Comparison of ENCODE assay signal across 8 cellular contexts in genomic region chr11:9565822-9566560, GRCh38. TPM values are rescaled to one million over a fixed set of nuclear protein-coding genes. Genes with fewer than 3 reads are reported as not detected.
DNase-seq lines count a peak whose midpoint lies in the region; ATAC-seq and TF ChIP-seq lines count a peak whose summit lies in the region.

No MANE protein-coding gene starts in this region.

- H3K9me3 Mint-ChIP-seq in CD4-positive, CD25-positive, alpha-beta regulatory T cell: peaks cover 0 to 7% (median 4%) of the 10 kb centered on the region in 7 donors
- peaks cover 12% of the 10 kb centered on the region for H3K9me3 Mint-ChIP-seq in activated T-cell treated with anti-CD3 and anti-CD28 coated beads, Interleukin-2, amount 50 U/mL, for 4 hours
- H3K9me3 Mint-ChIP-seq in osteocyte (ENCODE audit: unreplicated experiment): peaks cover 12% of the 10 kb centered on the region

- H3K27ac ChIP-seq in CD4-positive, CD25-positive, alpha-beta regulatory T cell (ENCODE audit: insufficient read depth, low read length, poor library complexity, severe bottlenecking): peak overlapping the region; percentile 58

- no peak for TF ChIP-seq CTCF in fibroblast of pulmonary artery (IDR thresholded peaks at IDR 0.05; ENCODE audit: low read length, missing control alignments)
- TF ChIP-seq CTCF in osteocyte (IDR thresholded peaks at IDR 0.05): no peak

- H3K27ac Mint-ChIP-seq in CD4-positive, CD25-positive, alpha-beta regulatory T cell: peak overlapping the region; percentile 84 to 92 (median 85)
- H3K27ac Mint-ChIP-seq in osteocyte (ENCODE audit: unreplicated experiment): peak overlapping the region; percentile 100

- H3K27me3 ChIP-seq in CD4-positive, CD25-positive, alpha-beta regulatory T cell (ENCODE audit: control insufficient read depth, insufficient read depth, low read length): no peaks in the 10 kb centered on the region

- H3K4me3 Mint-ChIP-seq in CD4-positive, CD25-positive, alpha-beta regulatory T cell: peak overlapping the region in 3 of 4 donors; percentile 6 to 50 (median 17)
- H3K4me3 Mint-ChIP-seq in activated T-cell treated with anti-CD3 and anti-CD28 coated beads, Interleukin-2, amount 50 U/mL, for 4 hours: peak overlapping the region; percentile 52
- H3K4me3 Mint-ChIP-seq in osteocyte (ENCODE audit: unreplicated experiment): peak overlapping the region; percentile 29

- H3K4me1 ChIP-seq in CD4-positive, CD25-positive, alpha-beta regulatory T cell (ENCODE audit: control insufficient read depth, insufficient read depth, low read length, poor library complexity, severe bottlenecking): peaks cover 11% of the 10 kb centered on the region

- ATAC-seq in CD4-positive, CD25-positive, alpha-beta regulatory T cell (ENCODE audit: low read depth in 2 of 2): peak; percentile 95
- ATAC-seq in GM19395 (IDR thresholded peaks at IDR 0.05; ENCODE audit: unreplicated experiment): peak; percentile 93
- peak; percentile 95 for ATAC-seq in HG03378 (IDR thresholded peaks at IDR 0.05; ENCODE audit: unreplicated experiment)
- peak; percentile 99 for ATAC-seq in activated T-cell treated with anti-CD3 and anti-CD28 coated beads, Interleukin-2, amount 50 U/mL, for 4 hours

- H3K36me3 Mint-ChIP-seq in CD4-positive, CD25-positive, alpha-beta regulatory T cell: no peaks in the 10 kb centered on the region
- H3K36me3 Mint-ChIP-seq in activated T-cell treated with anti-CD3 and anti-CD28 coated beads, Interleukin-2, amount 50 U/mL, for 4 hours (ENCODE audit: insufficient read depth): peaks cover 2% of the 10 kb centered on the region
- H3K36me3 Mint-ChIP-seq in osteocyte (ENCODE audit: unreplicated experiment): peaks cover 4% of the 10 kb centered on the region

- DNase-seq in CD4-positive, CD25-positive, alpha-beta regulatory T cell: peak; percentile 19 to 80 (median 33)
- DNase-seq in NOMO-1 (lab: John Stamatoyannopoulos, UW; ENCODE audit: unreplicated experiment in 2 of 2) (peak; percentile 55 to 91), fibroblast of pulmonary artery (ENCODE audit: low read depth) (peak; percentile 100), osteocyte (ENCODE audit: extremely low spot score, unreplicated experiment) (no peak), NCI-H2171 (lab: John Stamatoyannopoulos, UW) (no peak)
- peak; percentile 26 for DNase-seq in activated T-cell treated with anti-CD3 and anti-CD28 coated beads, Interleukin-2, amount 50 U/mL, for 4 hours

- H3K4me3 ChIP-seq in CD4-positive, CD25-positive, alpha-beta regulatory T cell (ENCODE audit: low read depth, low read length): peak overlapping the region; percentile 3
- H3K4me3 ChIP-seq in fibroblast of pulmonary artery (replicated peaks; ENCODE audit: low read depth, low read length): no peak overlapping the region

- H3K36me3 ChIP-seq in CD4-positive, CD25-positive, alpha-beta regulatory T cell (ENCODE audit: control insufficient read depth, insufficient read depth, low read length): no peaks in the 10 kb centered on the region

- no peaks in the 10 kb centered on the region for H3K27me3 Mint-ChIP-seq in CD4-positive, CD25-positive, alpha-beta regulatory T cell
- no peaks in the 10 kb centered on the region for H3K27me3 Mint-ChIP-seq in activated T-cell treated with anti-CD3 and anti-CD28 coated beads, Interleukin-2, amount 50 U/mL, for 4 hours (ENCODE audit: low read depth)
- no peaks in the 10 kb centered on the region for H3K27me3 Mint-ChIP-seq in osteocyte (ENCODE audit: unreplicated experiment)

- H3K9me3 ChIP-seq in CD4-positive, CD25-positive, alpha-beta regulatory T cell (ENCODE audit: control insufficient read depth in 2 of 2, low read length in 2 of 2): no peaks in the 10 kb centered on the region

- H3K4me1 Mint-ChIP-seq in CD4-positive, CD25-positive, alpha-beta regulatory T cell: peaks cover 15 to 34% (median 22%) of the 10 kb centered on the region in 4 donors
- peaks cover 23% of the 10 kb centered on the region for H3K4me1 Mint-ChIP-seq in activated T-cell treated with anti-CD3 and anti-CD28 coated beads, Interleukin-2, amount 50 U/mL, for 4 hours (ENCODE audit: low read depth)
- peaks cover 58% of the 10 kb centered on the region for H3K4me1 Mint-ChIP-seq in osteocyte (ENCODE audit: unreplicated experiment)

RNA-seq across cellular contexts. Expression of gene WEE1, which starts 7.5 kb away (rescaled TPM):
- 41.1 TPM for total RNA-seq in CD4-positive, CD25-positive, alpha-beta regulatory T cell
- 10 to 100 TPM; 11.5 to 25.4 (median 18.9) TPM for polyA plus RNA-seq in CD4-positive, CD25-positive, alpha-beta regulatory T cell
- total RNA-seq in activated T-cell treated with anti-CD3 and anti-CD28 coated beads, Interleukin-2, amount 50 U/mL, for 4 hours: 10 to 100 TPM; 36.8 to 39.8 (median 38.0) TPM
- 77.8 and 111 TPM in 2 replicates for total RNA-seq in osteocyte

Comparison
In these comparisons a context has a peak if more than half of its experiments do, and no peak if none do; other contexts are left out.
1. DNase-seq: peak in CD4-positive, CD25-positive, alpha-beta regulatory T cell (3 of 3), NOMO-1 (2 of 2), activated T-cell treated with anti-CD3 and anti-CD28 coated beads, Interleukin-2, amount 50 U/mL, for 4 hours (single experiment) and fibroblast of pulmonary artery (single experiment); none in osteocyte (single experiment) and NCI-H2171 (single experiment).
2. Peak in every context shown above with its lines, with median percentiles within 50 percentile points of each other: ATAC-seq and H3K4me3 Mint-ChIP-seq.